Comparison of ENCODE assay signal across 20 cellular contexts in genomic region chr3:41000471-41000870, GRCh38.
DNase-seq lines count a peak whose midpoint lies in the region; ATAC-seq and TF ChIP-seq lines count a peak whose summit lies in the region.
"Had no signal": no experiment of that assay in that cellular context is flagged by ENCODE, and none has a peak within 500 bp of the region (broad histone marks: within the 10 kb centered on the region; RNA-seq: fewer than 3 reads in every experiment).

No MANE protein-coding gene starts in this region.

- no peak overlapping the region for H3K4me3 ChIP-seq in astrocyte of the cerebellum (ENCODE audit: low read depth, low read length)
- H3K4me3 ChIP-seq in skeletal muscle cell (ENCODE audit: low read depth, low read length) = no peak overlapping the region
- no peak overlapping the region for H3K4me3 ChIP-seq in trophoblast cell (ENCODE audit: low read depth, low read length)
- H3K4me3 ChIP-seq: prostate gland, tibial nerve had no signal

- in situ Hi-C loops in G401 (cut with HindIII; ENCODE audit: low sequenced_read_pairs) = no loop called here
- in situ Hi-C loops in astrocyte of the cerebellum (cut with HindIII; ENCODE audit: low sequenced_read_pairs) = no loop called here

- H4K91ac ChIP-seq in trophoblast cell (ENCODE audit: low read depth, low read length) = no peak overlapping the region

- H3K18ac ChIP-seq in trophoblast cell (ENCODE audit: low read length) = no peak overlapping the region

- WGBS in trophoblast cell (ENCODE audit: extremely low coverage, insufficient coverage, insufficient read length) = no CpG with 5 or more reads among the region's 6 CpGs

- peak; percentile 58 for DNase-seq in G401 (ENCODE audit: low spot score)
- peak; percentile 67 for DNase-seq in astrocyte of the cerebellum (ENCODE audit: low read depth)
- DNase-seq in globus pallidus (ENCODE audit: low spot score) = peak; percentile 6
- DNase-seq in skeletal muscle cell (ENCODE audit: low read depth) = peak; percentile 20
- no peak for DNase-seq in activated CD8-positive, alpha-beta memory T cell treated with anti-CD3 and anti-CD28 coated beads, Interleukin-2, amount 50 U/mL, for 48 hours
- no peak for DNase-seq in glutamatergic neuron
- no peak for DNase-seq in trophoblast cell
- DNase-seq: ACHN; activated naive CD4-positive, alpha-beta T cell; anterior cingulate cortex; IMR-90; mammary epithelial cell; naive thymus-derived CD8-positive, alpha-beta T cell; NCI-H1694 treated with DMSO at 0.1 percent for 48 hours; T-helper 1 cell had no signal

- no peak overlapping the region for H3K4me2 ChIP-seq in trophoblast cell (ENCODE audit: low read length)

- H3K27me3 ChIP-seq in trophoblast cell (ENCODE audit: insufficient read depth, low read length) = no peaks in the 10 kb centered on the region
- H3K27me3 ChIP-seq: tibial nerve had no signal

- peaks cover 7% of the 10 kb centered on the region for H3K9me3 Mint-ChIP-seq in glutamatergic neuron (ENCODE audit: unreplicated experiment)
- H3K9me3 Mint-ChIP-seq: dendritic cell treated with granulocyte-macrophage colony-stimulating factor and Interleukin-4, amounts not matched to agents 40 ng/mL and 50 ng/mL, for 4 days; naive thymus-derived CD8-positive, alpha-beta T cell; stimulated activated effector memory CD8-positive, alpha-beta T cell treated with anti-CD3 and anti-CD28 coated beads, Interleukin-12 subunit alpha, Interleukin-12 subunit beta, amount 100 ng/mL, for 72 hours had no signal

- peaks cover 4% of the 10 kb centered on the region for H3K79me1 ChIP-seq in trophoblast cell (ENCODE audit: low read length)

- no peak overlapping the region for H2BK5ac ChIP-seq in trophoblast cell (ENCODE audit: low read depth, low read length, poor library complexity)

- no peak overlapping the region for H4K12ac ChIP-seq in trophoblast cell (ENCODE audit: low read depth, low read length)

- ATAC-seq in HG03025 (IDR thresholded peaks at IDR 0.05; ENCODE audit: low FRiP score, unreplicated experiment) = no peak
- ATAC-seq: naive thymus-derived CD8-positive, alpha-beta T cell; stimulated activated effector memory CD8-positive, alpha-beta T cell treated with anti-CD3 and anti-CD28 coated beads, Interleukin-12 subunit alpha, Interleukin-12 subunit beta, amount 100 ng/mL, for 72 hours had no signal

- H3K14ac ChIP-seq in trophoblast cell (ENCODE audit: low read length) = no peak overlapping the region

- H3K4me3 Mint-ChIP-seq in glutamatergic neuron (ENCODE audit: unreplicated experiment) = no peak overlapping the region
- H3K4me3 Mint-ChIP-seq: dendritic cell treated with granulocyte-macrophage colony-stimulating factor and Interleukin-4, amounts not matched to agents 40 ng/mL and 50 ng/mL, for 4 days; naive thymus-derived CD8-positive, alpha-beta T cell; stimulated activated effector memory CD8-positive, alpha-beta T cell treated with anti-CD3 and anti-CD28 coated beads, Interleukin-12 subunit alpha, Interleukin-12 subunit beta, amount 100 ng/mL, for 72 hours had no signal

- H4K8ac ChIP-seq in trophoblast cell (ENCODE audit: low read depth, low read length) = no peak overlapping the region

- no peak overlapping the region for H3K27ac Mint-ChIP-seq in glutamatergic neuron (ENCODE audit: unreplicated experiment)
- H3K27ac Mint-ChIP-seq: dendritic cell treated with granulocyte-macrophage colony-stimulating factor and Interleukin-4, amounts not matched to agents 40 ng/mL and 50 ng/mL, for 4 days; stimulated activated effector memory CD8-positive, alpha-beta T cell treated with anti-CD3 and anti-CD28 coated beads, Interleukin-12 subunit alpha, Interleukin-12 subunit beta, amount 100 ng/mL, for 72 hours had no signal

- H2AFZ ChIP-seq in trophoblast cell (ENCODE audit: insufficient read depth, low read length, poor library complexity) = no peak overlapping the region

- no peaks in the 10 kb centered on the region for H3K36me3 ChIP-seq in trophoblast cell (ENCODE audit: control insufficient read depth in 1 of 2, insufficient read depth in 2 of 2, low read length in 2 of 2)
- H3K36me3 ChIP-seq: prostate gland, tibial nerve had no signal

- peaks cover 12% of the 10 kb centered on the region for H3K4me1 Mint-ChIP-seq in glutamatergic neuron (ENCODE audit: low read depth, unreplicated experiment)

- no peaks in the 10 kb centered on the region for H3K36me3 Mint-ChIP-seq in glutamatergic neuron (ENCODE audit: unreplicated experiment)
- H3K36me3 Mint-ChIP-seq: naive thymus-derived CD8-positive, alpha-beta T cell; stimulated activated effector memory CD8-positive, alpha-beta T cell treated with anti-CD3 and anti-CD28 coated beads, Interleukin-12 subunit alpha, Interleukin-12 subunit beta, amount 100 ng/mL, for 72 hours had no signal

- peaks cover 6 to 21% of the 10 kb centered on the region in 2 experiments for H3K4me1 ChIP-seq in trophoblast cell (ENCODE audit: control insufficient read depth in 1 of 2, insufficient read depth in 2 of 2, low read length in 2 of 2)
- H3K4me1 ChIP-seq: prostate gland had no signal

- H2AK5ac ChIP-seq in trophoblast cell (ENCODE audit: low read length) = no peak overlapping the region

- no peak overlapping the region for H2BK12ac ChIP-seq in trophoblast cell (ENCODE audit: low read length)

- TF ChIP-seq CTCF in astrocyte of the cerebellum (IDR thresholded peaks at IDR 0.05; ENCODE audit: low read depth, low read length, missing control alignments) = no peak
- TF ChIP-seq CTCF in glutamatergic neuron (IDR thresholded peaks at IDR 0.05; ENCODE audit: partially characterized antibody, unreplicated experiment) = no peak

- no peaks in the 10 kb centered on the region for H3K27me3 Mint-ChIP-seq in glutamatergic neuron (ENCODE audit: unreplicated experiment)

- no peaks in the 10 kb centered on the region for H3K9me3 ChIP-seq in trophoblast cell (ENCODE audit: insufficient read depth, low read depth, low read length)
- H3K9me3 ChIP-seq: prostate gland, tibial nerve had no signal

- H2BK120ac ChIP-seq in trophoblast cell (ENCODE audit: insufficient read depth, low read length, poor library complexity) = no peak overlapping the region

- H3K27ac ChIP-seq in trophoblast cell (ENCODE audit: low read depth, low read length) = no peak overlapping the region
- H3K27ac ChIP-seq: prostate gland had no signal

- H3K79me2 ChIP-seq in trophoblast cell (ENCODE audit: control insufficient read depth, insufficient read depth, low read length, poor library complexity) = no peaks in the 10 kb centered on the region

- no peak overlapping the region for H3K4ac ChIP-seq in trophoblast cell (ENCODE audit: low read depth, low read length)

- no peak overlapping the region for H3K23ac ChIP-seq in trophoblast cell (ENCODE audit: low read length)

- H3K9ac ChIP-seq in trophoblast cell (ENCODE audit: low read length) = no peak overlapping the region

Comparison
In these comparisons a context has a peak if more than half of its experiments do, and no peak if none do; other contexts are left out.
1. DNase-seq: peak in G401 (single experiment), astrocyte of the cerebellum (single experiment), globus pallidus (single experiment) and skeletal muscle cell (single experiment); none in activated CD8-positive, alpha-beta memory T cell treated with anti-CD3 and anti-CD28 coated beads, Interleukin-2, amount 50 U/mL, for 48 hours (single experiment), glutamatergic neuron (single experiment) and trophoblast cell (0 of 2).